Comparison of ENCODE assay signal across 8 cellular contexts in genomic region chr19:58154287-58154678, GRCh38. TPM values are rescaled to one million over a fixed set of nuclear protein-coding genes. Genes with fewer than 3 reads are reported as not detected.
A peak's percentile ranks its signal among the peaks of the same experiment; 100 is the strongest.
DNase-seq lines count a peak whose midpoint lies in the region; ATAC-seq and TF ChIP-seq lines count a peak whose summit lies in the region.

No MANE protein-coding gene starts in this region.

- H3K9me3 Mint-ChIP-seq in HFFc6 = peaks cover 63% of the 10 kb centered on the region

- peak overlapping the region; percentile 90 for H3K4me3 Mint-ChIP-seq in HFFc6

- peaks cover 28% of the 10 kb centered on the region for H3K4me1 Mint-ChIP-seq in HFFc6 (ENCODE audit: low read depth)

- in situ Hi-C loops in brain microvascular endothelial cell (cut with HindIII; ENCODE audit: low pct_ligation_motif_present, low sequenced_read_pairs) = no loop called here

- TF ChIP-seq CTCF in AG04449 (IDR thresholded peaks at IDR 0.05; ENCODE audit: insufficient read depth, low read length, missing control alignments) = no peak
- no peak for TF ChIP-seq CTCF in HFFc6 (IDR thresholded peaks at IDR 0.05)
- TF ChIP-seq CTCF in brain microvascular endothelial cell (IDR thresholded peaks at IDR 0.05; ENCODE audit: low read depth, low read length, missing control alignments) = no peak
- TF ChIP-seq CTCF in spleen (IDR thresholded peaks at IDR 0.05 in 8 of 11, conservative IDR thresholded peaks at IDR 0.05 in 3 of 11) = no peak

- no peak for TF ChIP-seq POLR2A in spleen (IDR thresholded peaks at IDR 0.05)

- H3K27me3 Mint-ChIP-seq in HFFc6 (ENCODE audit: insufficient read depth) = peaks cover 3% of the 10 kb centered on the region; the same call in 1 of the 2 replicates

- H3K27me3 ChIP-seq in brain microvascular endothelial cell (replicated peaks) (no peaks in the 10 kb centered on the region), spleen (replicated peaks in 1 of 7) (no peaks in the 10 kb centered on the region)

- H3K4me1 ChIP-seq in spleen = peaks cover 22 to 53% (median 40%) of the 10 kb centered on the region in 6 donors

- peak overlapping the region; percentile 85 for H3K4me3 ChIP-seq in AG04449 (ENCODE audit: low read depth, low read length)
- H3K4me3 ChIP-seq in brain microvascular endothelial cell (ENCODE audit: low read depth, low read length) = peak overlapping the region; percentile 80
- H3K4me3 ChIP-seq in spleen = peak overlapping the region; percentile 72 to 97 (median 85)

- DNase-seq in AG04449 (ENCODE audit: low read depth, low spot score) (no peak), HFFc6 (peak; percentile 43), brain microvascular endothelial cell (peak; percentile 16), islet precursor cell (peak; percentile 76), spleen (no peak), superior temporal gyrus (ENCODE audit: extremely low spot score) (no peak)

- POLR2A ChIA-PET in AG04449 (lab: Yijun Ruan, JAX) = interaction anchor here (0.6 kb wide), 1 partner anchor 475 kb away, joined by 3 read pairs; no protein-coding TSS in a partner anchor

- 11 to 23% (median 20%) methylated on average over 12 of the region's 12 CpGs for WGBS in spleen, 5 donors

- H3K27ac ChIP-seq in brain microvascular endothelial cell (peak overlapping the region; percentile 50), spleen (peak overlapping the region; percentile 83 to 91 (median 90))

- H3K27ac Mint-ChIP-seq in HFFc6 = peak overlapping the region; percentile 86

- no peaks in the 10 kb centered on the region for H3K36me3 ChIP-seq in brain microvascular endothelial cell (replicated peaks)
- no peaks in the 10 kb centered on the region for H3K36me3 ChIP-seq in spleen

- peaks cover 24% of the 10 kb centered on the region for H3K36me3 Mint-ChIP-seq in HFFc6 (ENCODE audit: low read depth)

- ATAC-seq in GM19452 (IDR thresholded peaks at IDR 0.05; ENCODE audit: unreplicated experiment) = no peak
- no peak for ATAC-seq in GM21825 (IDR thresholded peaks at IDR 0.05; ENCODE audit: unreplicated experiment)

- intact Hi-C loops in spleen (cut with DNase I; ENCODE audit: low total_unique reads) = loop anchor here (5.0 to 10.0 kb wide), 2 partner anchors 747 to 1049 kb away; no protein-coding TSS in a partner anchor

- CTCF ChIA-PET in AG04449 (lab: Yijun Ruan, JAX) = interaction anchor here (0.7 to 1.4 kb wide), 4 partner anchors 12 to 748 kb away, joined by 3 to 6 read pairs (median 4); no protein-coding TSS in a partner anchor

- peaks cover 0 to 49% (median 16%) of the 10 kb centered on the region in 8 donors for H3K9me3 ChIP-seq in spleen

RNA-seq across cellular contexts. Expression of gene ZNF329, which starts 3.7 kb away (rescaled TPM):
- total RNA-seq in HFFc6 (2021; fragmentation: NEBNext Ultra II Directional; extraction: Animal tissue kit (Norgen Biotek cat#: 25700)) = 1 to 10 TPM; 6.6 to 9.5 (median 7.9) TPM
- 10 to 100 TPM in 4 of 7 donors, 1 to 10 TPM in 3; 8.6 to 13.4 (median 10.4) TPM for total RNA-seq in spleen
- polyA plus RNA-seq in spleen = 1 to 10 TPM; 3.8 to 6.1 (median 3.8) TPM

RNA-seq across cellular contexts. Expression of gene ZNF274, which starts 28.6 kb away (rescaled TPM):
- 10 to 100 TPM; 15.6 to 18.4 (median 17.6) TPM for total RNA-seq in HFFc6 (2021; fragmentation: NEBNext Ultra II Directional; extraction: Animal tissue kit (Norgen Biotek cat#: 25700))
- total RNA-seq in spleen = 10 to 100 TPM; 32.5 to 53.4 (median 36.9) TPM
- 10 to 100 TPM; 17.5 to 19.5 (median 18.4) TPM for polyA plus RNA-seq in spleen

RNA-seq across cellular contexts. Expression of gene ZSCAN18, which starts 56.3 kb away (rescaled TPM):
- 1 to 10 TPM in 5 of 6 experiments, under 1 TPM in 1; 0.80 to 2.8 (median 2.1) TPM for total RNA-seq in HFFc6 (2021; fragmentation: NEBNext Ultra II Directional; extraction: Animal tissue kit (Norgen Biotek cat#: 25700))
- 10 to 100 TPM; 46.1 to 71.7 (median 62.5) TPM for total RNA-seq in spleen
- polyA plus RNA-seq in spleen = 10 to 100 TPM; 39.8 to 46.5 (median 42.2) TPM

Comparison
In these comparisons a context has a peak if more than half of its experiments do, and no peak if none do; other contexts are left out.
1. DNase-seq: peak in HFFc6 (single experiment), brain microvascular endothelial cell (single experiment) and islet precursor cell (single experiment); none in AG04449 (single experiment), spleen (single experiment) and superior temporal gyrus (single experiment).
2. RNA of gene ZSCAN18, which starts 56.3 kb away (total RNA-seq): 46.1 to 71.7 TPM in spleen; 0.80 to 2.8 TPM in HFFc6; every median in the first group is over 10 times any median in the second.
3. Peak in every context shown above with its lines, with median percentiles within 50 percentile points of each other: H3K4me3 ChIP-seq.